In the genomic region with DNA sequence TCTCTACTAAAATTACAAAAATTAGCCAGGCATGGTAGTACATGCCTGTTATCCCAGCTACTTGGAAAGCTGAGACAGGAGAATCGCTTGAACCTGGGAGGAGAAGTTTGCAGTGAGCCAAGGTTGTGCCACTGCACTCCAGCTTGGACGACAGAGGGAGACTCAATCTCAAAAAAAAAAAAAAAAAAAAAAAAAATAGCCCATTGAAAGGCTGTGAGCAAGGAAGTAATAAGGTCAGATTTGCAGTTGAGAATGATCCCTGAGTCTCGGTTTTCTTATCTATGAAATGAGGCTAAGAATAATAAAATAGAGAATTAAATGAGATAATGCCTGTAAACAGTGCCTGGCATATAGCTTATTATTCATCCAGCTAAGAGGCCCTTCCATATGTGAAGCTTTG, we compare ENCODE assay signal across 8 cellular contexts.
DNase-seq lines count a peak whose midpoint lies in the region; ATAC-seq and TF ChIP-seq lines count a peak whose summit lies in the region.
"Had no signal": no experiment of that assay in that cellular context is flagged by ENCODE, and none has a peak within 500 bp of the region (broad histone marks: within the 10 kb centered on the region; RNA-seq: fewer than 3 reads in every experiment).

No MANE protein-coding gene starts in this region.

- H3K9me3 Mint-ChIP-seq in effector memory CD8-positive, alpha-beta T cell = no peaks in the 10 kb centered on the region
- no peaks in the 10 kb centered on the region for H3K9me3 Mint-ChIP-seq in stimulated activated effector memory CD8-positive, alpha-beta T cell treated with anti-CD3 and anti-CD28 coated beads, Interleukin-12 subunit alpha, Interleukin-12 subunit beta, amount 100 ng/mL, for 72 hours
- H3K9me3 Mint-ChIP-seq: dendritic cell treated with granulocyte-macrophage colony-stimulating factor and Interleukin-4, amounts not matched to agents 40 ng/mL and 50 ng/mL, for 4 days had no signal

- H3K27ac ChIP-seq in DOHH2 (ENCODE audit: low read depth, low read length) (no peak overlapping the region), RWPE1 (peak overlapping the region; percentile 85)

- no peaks in the 10 kb centered on the region for H3K9me3 ChIP-seq in DOHH2 (ENCODE audit: control insufficient read depth, insufficient read depth, low read length)

- H3K27me3 Mint-ChIP-seq in effector memory CD8-positive, alpha-beta T cell = peaks cover 0 to 7% of the 10 kb centered on the region in 2 donors

- H3K4me3 ChIP-seq in DOHH2 (ENCODE audit: low read length) = no peak overlapping the region

- no peaks in the 10 kb centered on the region for H3K27me3 ChIP-seq in DOHH2 (ENCODE audit: control insufficient read depth, low read length)

- ATAC-seq in effector memory CD8-positive, alpha-beta T cell (replicated peaks) = no peak
- ATAC-seq in stimulated activated effector memory CD8-positive, alpha-beta T cell treated with anti-CD3 and anti-CD28 coated beads, Interleukin-12 subunit alpha, Interleukin-12 subunit beta, amount 100 ng/mL, for 72 hours = no peak
- ATAC-seq in GM21717 (IDR thresholded peaks at IDR 0.05; ENCODE audit: unreplicated experiment) (no peak), HG03439 (IDR thresholded peaks at IDR 0.05; ENCODE audit: unreplicated experiment) (no peak)

- no peaks in the 10 kb centered on the region for H3F3A ChIP-seq in DOHH2 (ENCODE audit: control insufficient read depth, insufficient read depth)

- TF ChIP-seq CTCF in DOHH2 (IDR thresholded peaks at IDR 0.05; ENCODE audit: low read depth, low read length, poor library complexity, severe bottlenecking) = no peak
- no peak for TF ChIP-seq CTCF in RWPE1 (conservative IDR thresholded peaks at IDR 0.05; ENCODE audit: low read depth)

- peak overlapping the region; percentile 94 to 95 for H3K4me3 Mint-ChIP-seq in effector memory CD8-positive, alpha-beta T cell
- H3K4me3 Mint-ChIP-seq in stimulated activated effector memory CD8-positive, alpha-beta T cell treated with anti-CD3 and anti-CD28 coated beads, Interleukin-12 subunit alpha, Interleukin-12 subunit beta, amount 100 ng/mL, for 72 hours = peak overlapping the region; percentile 90

- CTCF ChIA-PET in RWPE1 (lab: Yijun Ruan, JAX) = interaction anchor here (0.6 to 3.2 kb wide), 26 partner anchors 8 to 749 kb away, joined by 3 to 20 read pairs (median 4); a partner anchor contains a TSS

- DNase-seq in RWPE1 (ENCODE audit: low spot score) (no peak), NCI-H1092 (lab: John Stamatoyannopoulos, UW) (no peak)
- no peak for DNase-seq in effector memory CD8-positive, alpha-beta T cell
- no peak for DNase-seq in stimulated activated effector memory CD8-positive, alpha-beta T cell treated with anti-CD3 and anti-CD28 coated beads, Interleukin-12 subunit alpha, Interleukin-12 subunit beta, amount 100 ng/mL, for 72 hours (ENCODE audit: low spot score in 2 of 2)

- no peaks in the 10 kb centered on the region for H4K20me1 ChIP-seq in DOHH2 (ENCODE audit: control insufficient read depth, insufficient read depth, low read depth, low read length)

- H3K36me3 ChIP-seq in DOHH2 (ENCODE audit: control insufficient read depth, low read length) = no peaks in the 10 kb centered on the region

- H3K79me2 ChIP-seq in DOHH2 (ENCODE audit: control insufficient read depth, low read length) = peaks cover 5% of the 10 kb centered on the region

- no peaks in the 10 kb centered on the region for H3K9me2 ChIP-seq in DOHH2 (replicated peaks; ENCODE audit: control insufficient read depth, low read length)

- H3K27ac Mint-ChIP-seq in effector memory CD8-positive, alpha-beta T cell = peak overlapping the region; percentile 89 to 93
- H3K27ac Mint-ChIP-seq in stimulated activated effector memory CD8-positive, alpha-beta T cell treated with anti-CD3 and anti-CD28 coated beads, Interleukin-12 subunit alpha, Interleukin-12 subunit beta, amount 100 ng/mL, for 72 hours = peak overlapping the region; percentile 94

- H3K4me1 ChIP-seq in DOHH2 (ENCODE audit: control insufficient read depth, low read length) = peaks cover 20% of the 10 kb centered on the region

- peaks cover 23 to 35% of the 10 kb centered on the region in 2 donors for H3K4me1 Mint-ChIP-seq in effector memory CD8-positive, alpha-beta T cell (ENCODE audit: low read depth in 2 of 2)
- H3K4me1 Mint-ChIP-seq in stimulated activated effector memory CD8-positive, alpha-beta T cell treated with anti-CD3 and anti-CD28 coated beads, Interleukin-12 subunit alpha, Interleukin-12 subunit beta, amount 100 ng/mL, for 72 hours = peaks cover 42% of the 10 kb centered on the region

- POLR2A ChIA-PET in RWPE1 (lab: Yijun Ruan, JAX; ENCODE audit: low non-redundant PET) = interaction anchor here (1.0 kb wide), 1 partner anchor 32 kb away, joined by 3 read pairs; no protein-coding TSS in a partner anchor

- H3K4me2 ChIP-seq in DOHH2 (ENCODE audit: low read length) = peak overlapping the region; percentile 99

- H3K36me3 Mint-ChIP-seq in effector memory CD8-positive, alpha-beta T cell (ENCODE audit: insufficient read depth) = peaks cover 16% of the 10 kb centered on the region
- H3K36me3 Mint-ChIP-seq in stimulated activated effector memory CD8-positive, alpha-beta T cell treated with anti-CD3 and anti-CD28 coated beads, Interleukin-12 subunit alpha, Interleukin-12 subunit beta, amount 100 ng/mL, for 72 hours = peaks cover 21% of the 10 kb centered on the region
